Comparison of ENCODE assay signal across 31 cellular contexts in genomic region chr2:216482640-216483039, GRCh38.
"Had no signal": no experiment of that assay in that cellular context is flagged by ENCODE, and none has a peak within 500 bp of the region (broad histone marks: within the 10 kb centered on the region; RNA-seq: fewer than 3 reads in every experiment).

No MANE protein-coding gene starts in this region.

- H3K4me1 ChIP-seq: neural progenitor cell, parathyroid adenoma, psoas muscle, tibial artery, transverse colon, upper lobe of right lung, uterus had no signal

- H3K79me2 ChIP-seq: parathyroid adenoma had no signal

- H3K9me3 ChIP-seq: ovary, psoas muscle, spleen, suprapubic skin, testis, tibial artery, transverse colon, upper lobe of right lung, uterus had no signal

- H3K9me3 Mint-ChIP-seq: naive B cell; naive thymus-derived CD8-positive, alpha-beta T cell; natural killer cell treated with Interleukin-12 subunit alpha and Interleukin-12 subunit beta and Interleukin-15 and Interleukin-18, amount 100 ng/mL, for 72 hours; neural progenitor cell; stimulated activated naive CD8-positive, alpha-beta T cell treated with anti-CD3 and anti-CD28 coated beads, Interleukin-15, amount 100 ng/mL, for 72 hours; type B pancreatic cell had no signal

- H3K27ac ChIP-seq: neural progenitor cell, ovary, parathyroid adenoma, psoas muscle, skin epidermis, spleen, suprapubic skin, testis, tibial artery, transverse colon, upper lobe of right lung, uterus had no signal

- H3K36me3 ChIP-seq: neural progenitor cell, ovary, uterus had no signal

- ATAC-seq: naive thymus-derived CD8-positive, alpha-beta T cell; natural killer cell treated with Interleukin-12 subunit alpha and Interleukin-12 subunit beta and Interleukin-15 and Interleukin-18, amount 100 ng/mL, for 72 hours; psoas muscle; right cardiac atrium; sciatic nerve; stimulated activated naive CD8-positive, alpha-beta T cell treated with anti-CD3 and anti-CD28 coated beads, Interleukin-15, amount 100 ng/mL, for 72 hours; stimulated activated naive CD8-positive, alpha-beta T cell treated with anti-CD3 and anti-CD28 coated beads, Interleukin-15, Interleukin-2, amounts not matched to agents 100 U/mL and 50 U/mL, for 24 hours; upper lobe of right lung had no signal

- H3K27ac Mint-ChIP-seq: naive B cell; naive thymus-derived CD8-positive, alpha-beta T cell; natural killer cell treated with Interleukin-12 subunit alpha and Interleukin-12 subunit beta and Interleukin-15 and Interleukin-18, amount 100 ng/mL, for 72 hours; neural progenitor cell; progenitor cell of endocrine pancreas; stimulated activated naive CD8-positive, alpha-beta T cell treated with anti-CD3 and anti-CD28 coated beads, Interleukin-15, amount 100 ng/mL, for 72 hours; type B pancreatic cell had no signal

- H3K4me1 Mint-ChIP-seq: naive B cell had no signal

- H3K27me3 Mint-ChIP-seq: naive B cell; naive thymus-derived CD8-positive, alpha-beta T cell; natural killer cell treated with Interleukin-12 subunit alpha and Interleukin-12 subunit beta and Interleukin-15 and Interleukin-18, amount 100 ng/mL, for 72 hours; progenitor cell of endocrine pancreas; stimulated activated naive CD8-positive, alpha-beta T cell treated with anti-CD3 and anti-CD28 coated beads, Interleukin-15, amount 100 ng/mL, for 72 hours; type B pancreatic cell had no signal

- H3K9ac ChIP-seq: neural progenitor cell, parathyroid adenoma had no signal

- H3K27me3 ChIP-seq: neural progenitor cell, ovary, spleen, suprapubic skin, testis, tibial artery, transverse colon, upper lobe of right lung, uterus had no signal

- H3K4me2 ChIP-seq: neural progenitor cell, smooth muscle cell had no signal

- H2AFZ ChIP-seq: neural progenitor cell, parathyroid adenoma had no signal

- H3K4me3 ChIP-seq: neural progenitor cell, ovary, psoas muscle, skin epidermis, smooth muscle cell, spleen, suprapubic skin, testis, tibial artery, transverse colon, upper lobe of right lung, uterus had no signal

- H3K4me3 Mint-ChIP-seq: naive thymus-derived CD8-positive, alpha-beta T cell; natural killer cell treated with Interleukin-12 subunit alpha and Interleukin-12 subunit beta and Interleukin-15 and Interleukin-18, amount 100 ng/mL, for 72 hours; neural progenitor cell; stimulated activated naive CD8-positive, alpha-beta T cell treated with anti-CD3 and anti-CD28 coated beads, Interleukin-15, amount 100 ng/mL, for 72 hours; type B pancreatic cell had no signal

- DNase-seq: naive B cell; naive thymus-derived CD8-positive, alpha-beta T cell; occipital lobe; ovary; posterior cingulate gyrus; psoas muscle; right cardiac atrium; spleen; stimulated activated CD4-positive, alpha-beta T cell treated with anti-CD3 and anti-CD28 coated beads, Interleukin-12 subunit alpha, Interleukin-12 subunit beta, amount 100 ng/mL, for 4 hours; stimulated activated CD4-positive, alpha-beta T cell treated with anti-CD3 and anti-CD28 coated beads, Interleukin-1b, Interleukin-23, amount 100 ng/mL, for 48 hours; stimulated activated CD4-positive, alpha-beta T cell treated with anti-CD3 and anti-CD28 coated beads, Interleukin-4, amount 100 ng/mL, for 1 hour; stimulated activated CD4-positive, alpha-beta T cell treated with anti-CD3 and anti-CD28 coated beads, Interleukin-4, amount 100 ng/mL, for 4 hours; stimulated activated CD8-positive, alpha-beta memory T cell treated with anti-CD3 and anti-CD28 coated beads, Interleukin-4, amount 100 ng/mL, for 48 hours; stimulated activated naive CD4-positive, alpha-beta T cell; stimulated activated naive CD8-positive, alpha-beta T cell treated with anti-CD3 and anti-CD28 coated beads, Interleukin-15, amount 100 ng/mL, for 72 hours; stimulated activated naive CD8-positive, alpha-beta T cell treated with anti-CD3 and anti-CD28 coated beads, Interleukin-15, Interleukin-2, amounts not matched to agents 100 U/mL and 50 U/mL, for 24 hours; substantia nigra; testis; tibial artery; transverse colon; upper lobe of right lung; uterus had no signal
